28 cellular contexts compared by ENCODE assay signal in the genomic region with DNA sequence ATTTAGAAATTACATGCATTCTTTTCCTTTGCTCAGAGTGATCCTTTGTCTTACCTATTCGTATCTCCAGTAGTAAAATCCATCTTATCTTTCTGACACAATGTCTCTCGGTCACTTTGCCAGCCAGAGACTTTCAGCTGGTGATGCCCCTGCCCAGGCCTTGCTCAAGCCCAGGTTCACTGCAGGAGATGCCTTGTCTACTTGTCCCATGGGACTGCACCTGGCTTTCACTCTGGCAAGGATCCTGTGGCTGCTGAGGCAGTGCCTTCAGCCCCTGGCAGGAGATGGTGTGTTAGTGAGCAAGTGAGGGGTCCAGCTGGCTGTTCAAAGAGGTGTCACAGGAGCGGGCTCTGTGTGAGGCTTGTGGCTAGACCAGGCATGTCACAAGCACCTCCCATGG.
"Had no signal": no experiment of that assay in that cellular context is flagged by ENCODE, and none has a peak within 500 bp of the region (broad histone marks: within the 10 kb centered on the region; RNA-seq: fewer than 3 reads in every experiment).

No MANE protein-coding gene starts in this region.

- ATAC-seq: activated CD4-positive, CD25-positive, alpha-beta regulatory T cell treated with anti-CD3 and anti-CD28 coated beads, Interleukin-2, amount 50 U/mL, for 24 hours; activated CD8-positive, alpha-beta T cell treated with anti-CD3 and anti-CD28 coated beads for 36 hours; activated T-cell treated with anti-CD3 and anti-CD28 coated beads, Interleukin-2, amount 50 U/mL, for 4 hours; activated T-helper 17 cell treated with anti-CD3 and anti-CD28 coated beads, Interleukin-2, amount 50 U/mL, for 72 hours; body of pancreas; effector memory CD8-positive, alpha-beta T cell; gastroesophageal sphincter had no signal

- H3K27ac ChIP-seq: body of pancreas, epithelial cell of prostate, esophagus squamous epithelium, gastroesophageal sphincter had no signal

- FAIRE-seq: colon, endothelial cell of umbilical vein had no signal

- H3K9me3 ChIP-seq: body of pancreas, gastroesophageal sphincter had no signal

- H3K4me1 ChIP-seq: body of pancreas, esophagus squamous epithelium, gastroesophageal sphincter had no signal

- H3K36me3 ChIP-seq: esophagus squamous epithelium, gastroesophageal sphincter had no signal

- H3K4me3 ChIP-seq: body of pancreas, esophagus squamous epithelium, gastroesophageal sphincter had no signal

- H3K27me3 ChIP-seq: body of pancreas, esophagus squamous epithelium, gastroesophageal sphincter had no signal

- DNase-seq: activated CD4-positive, alpha-beta T cell treated with anti-CD3 and anti-CD28 coated beads for 48 hours; activated CD4-positive, alpha-beta T cell treated with anti-CD3 and anti-CD28 coated beads, Interleukin-2, amount 50 U/mL, for 1 hour; activated CD4-positive, alpha-beta T cell treated with anti-CD3 and anti-CD28 coated beads, Interleukin-2, amount 50 U/mL, for 48 hours; activated CD8-positive, alpha-beta memory T cell treated with anti-CD3 and anti-CD28 coated beads for 24 hours; activated CD8-positive, alpha-beta T cell treated with anti-CD3 and anti-CD28 coated beads for 36 hours; activated effector memory CD4-positive, alpha-beta T cell treated with Interleukin-2 at 50 U/mL for 16 hours; activated gamma-delta T cell treated with Interleukin-2 at 50 U/mL for 16 hours; activated naive CD4-positive, alpha-beta T cell treated with anti-CD3 and anti-CD28 coated beads, Interleukin-2, amount 50 U/mL, for 16 hours; activated naive CD4-positive, alpha-beta T cell treated with Interleukin-2 at 50 U/mL for 16 hours; activated T-cell treated with anti-CD3 and anti-CD28 coated beads, Interleukin-2, amount 50 U/mL, for 4 hours; amniotic stem cell; anterior cingulate cortex; body of pancreas; caudate nucleus; cortex of kidney; dermis blood vessel endothelial cell; effector CD4-positive, alpha-beta T cell; effector memory CD8-positive, alpha-beta T cell; esophagus squamous epithelium; foreskin melanocyte; head of caudate nucleus; T-helper 2 cell had no signal
